In the genomic region with DNA sequence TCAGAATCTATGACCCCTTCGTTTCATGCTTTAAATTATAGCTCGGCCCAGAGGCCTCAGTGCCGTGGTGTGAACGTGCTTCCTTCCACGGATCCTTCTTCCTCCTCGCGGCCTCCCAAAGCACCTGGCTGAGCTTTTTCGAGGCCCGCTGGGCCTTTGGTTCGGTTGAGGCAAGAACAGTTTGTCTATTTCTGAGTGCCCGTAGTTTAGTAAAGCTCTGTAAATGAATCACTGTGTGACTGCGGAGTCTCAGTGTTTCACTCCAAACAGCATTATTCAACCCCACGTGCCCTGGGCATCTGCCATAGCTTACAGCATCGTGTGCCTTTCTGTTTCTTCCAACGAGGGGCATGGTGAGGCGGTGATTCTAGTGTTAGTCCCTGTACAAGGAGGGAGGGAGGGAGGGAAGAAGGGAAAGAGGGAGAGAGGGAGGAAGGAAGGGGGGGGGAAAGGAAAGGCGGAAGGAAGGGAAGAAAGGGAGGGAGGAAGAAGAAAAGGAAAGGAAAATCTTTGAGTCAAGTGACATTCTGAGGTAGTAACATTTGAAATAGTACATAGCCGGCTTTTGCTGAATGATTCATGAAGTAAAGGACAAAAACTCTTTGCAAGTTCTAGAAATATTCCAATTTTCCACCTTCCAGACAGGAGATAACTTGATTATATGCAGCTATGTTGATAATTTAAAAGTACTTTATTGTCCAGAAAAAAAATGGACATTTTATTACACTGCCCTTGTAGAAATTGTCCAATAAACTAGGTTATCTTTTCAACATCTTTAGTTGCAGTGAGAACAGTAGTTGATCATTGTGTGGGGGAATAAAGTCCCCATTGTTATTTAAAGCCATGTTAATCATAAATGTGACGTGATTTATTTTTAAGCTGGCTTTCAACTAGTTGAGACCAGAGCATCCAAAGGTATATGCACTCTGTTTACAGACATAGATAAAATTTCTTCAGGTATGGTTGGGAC, we compare ENCODE assay signal across 8 cellular contexts. TPM values are rescaled to one million over a fixed set of nuclear protein-coding genes. Genes with fewer than 3 reads are reported as not detected.
DNase-seq lines count a peak whose midpoint lies in the region; ATAC-seq and TF ChIP-seq lines count a peak whose summit lies in the region.

No MANE protein-coding gene starts in this region.

- no peaks in the 10 kb centered on the region for H3K36me3 Mint-ChIP-seq in activated CD4-positive, alpha-beta memory T cell treated with anti-CD3 and anti-CD28 coated beads, Interleukin-2, amount 10 ng/mL, durations not matched to agents 7 days and 5 days (ENCODE audit: low read depth)
- no peaks in the 10 kb centered on the region for H3K36me3 Mint-ChIP-seq in neural crest cell (ENCODE audit: low read depth)

- no peak for ATAC-seq in GM18502 (IDR thresholded peaks at IDR 0.05; ENCODE audit: poor library complexity, unreplicated experiment)
- ATAC-seq in GM19328 (IDR thresholded peaks at IDR 0.05; ENCODE audit: unreplicated experiment) = no peak

- H3K27ac Mint-ChIP-seq in activated CD4-positive, alpha-beta memory T cell treated with anti-CD3 and anti-CD28 coated beads, Interleukin-2, amount 10 ng/mL, durations not matched to agents 7 days and 5 days = no peak overlapping the region
- peak overlapping the region; percentile 97 for H3K27ac Mint-ChIP-seq in neural crest cell (ENCODE audit: unreplicated experiment)

- H3K4me1 Mint-ChIP-seq in activated CD4-positive, alpha-beta memory T cell treated with anti-CD3 and anti-CD28 coated beads, Interleukin-2, amount 10 ng/mL, durations not matched to agents 7 days and 5 days = peaks cover 23% of the 10 kb centered on the region
- H3K4me1 Mint-ChIP-seq in neural crest cell = peaks cover 38% of the 10 kb centered on the region

- H3K4me3 ChIP-seq in fibroblast of villous mesenchyme (ENCODE audit: low read depth, low read length) = peak overlapping the region; percentile 55

- H3K4me3 Mint-ChIP-seq in activated CD4-positive, alpha-beta memory T cell treated with anti-CD3 and anti-CD28 coated beads, Interleukin-2, amount 10 ng/mL, durations not matched to agents 7 days and 5 days = peak overlapping the region; percentile 89
- peak overlapping the region; percentile 97 for H3K4me3 Mint-ChIP-seq in neural crest cell

- H3K27me3 Mint-ChIP-seq in activated CD4-positive, alpha-beta memory T cell treated with anti-CD3 and anti-CD28 coated beads, Interleukin-2, amount 10 ng/mL, durations not matched to agents 7 days and 5 days = peaks cover 62% of the 10 kb centered on the region
- H3K27me3 Mint-ChIP-seq in neural crest cell (ENCODE audit: low read depth) = peaks cover 20% of the 10 kb centered on the region

- POLR2A ChIA-PET in activated CD4-positive, alpha-beta memory T cell treated with anti-CD3 and anti-CD28 coated beads, Interleukin-2, amount 10 ng/mL, durations not matched to agents 7 days and 5 days (lab: Charles Lee) = interaction anchor here (0.5 to 1.5 kb wide), 4 partner anchors 12 to 753 kb away, joined by 3 read pairs; a partner anchor contains a TSS

- CTCF ChIA-PET in activated CD4-positive, alpha-beta memory T cell treated with anti-CD3 and anti-CD28 coated beads, Interleukin-2, amount 10 ng/mL, durations not matched to agents 7 days and 5 days (lab: Charles Lee) = interaction anchor here (1.1 to 1.4 kb wide), 2 partner anchors 680 to 684 kb away, joined by 3 read pairs; no protein-coding TSS in a partner anchor

- peak; percentile 9 for DNase-seq in DMS114 treated with DMSO at 0.1 percent for 48 hours (lab: John Stamatoyannopoulos, UW; ENCODE audit: unreplicated experiment)
- peak; percentile 63 for DNase-seq in M059J (ENCODE audit: low read depth)
- no peak for DNase-seq in activated CD4-positive, alpha-beta memory T cell treated with anti-CD3 and anti-CD28 coated beads, Interleukin-2, amount 10 ng/mL, durations not matched to agents 7 days and 5 days
- DNase-seq in fibroblast of villous mesenchyme (ENCODE audit: low read depth) = no peak
- no peak for DNase-seq in neural crest cell (ENCODE audit: low read depth, low spot score)
- DNase-seq in A172 (ENCODE audit: low spot score) = no peak

- H3K9me3 Mint-ChIP-seq in activated CD4-positive, alpha-beta memory T cell treated with anti-CD3 and anti-CD28 coated beads, Interleukin-2, amount 10 ng/mL, durations not matched to agents 7 days and 5 days = no peaks in the 10 kb centered on the region
- H3K9me3 Mint-ChIP-seq in neural crest cell = no peaks in the 10 kb centered on the region

- TF ChIP-seq CTCF in fibroblast of villous mesenchyme (IDR thresholded peaks at IDR 0.05; ENCODE audit: insufficient read depth, low read depth, low read length) = no peak
- TF ChIP-seq CTCF in neural crest cell (conservative IDR thresholded peaks at IDR 0.05) = no peak

RNA-seq across cellular contexts. Expression of a gene that starts 1.2 kb away (rescaled TPM):
- 1.3 and 2.0 TPM in 2 replicates for total RNA-seq in M059J (2014; rRNA removed; shearing (Covaris generic))
- total RNA-seq in activated CD4-positive, alpha-beta memory T cell treated with anti-CD3 and anti-CD28 coated beads, Interleukin-2, amount 10 ng/mL, durations not matched to agents 7 days and 5 days = under 1 TPM; 0.20 to 0.23 TPM
- total RNA-seq in fibroblast of villous mesenchyme (0.64 TPM in 1 of 2 replicates, not detected in the other), neural crest cell (19.7 and 21.9 TPM in 2 replicates)
- 0.02 and 0.34 TPM in 2 replicates for total RNA-seq in A172 (2014; rRNA removed; shearing (Covaris generic))

Comparison
In these comparisons a context has a peak if more than half of its experiments do, and no peak if none do; other contexts are left out.
1. DNase-seq: peak in DMS114 treated with DMSO at 0.1 percent for 48 hours (single experiment) and M059J (single experiment); none in activated CD4-positive, alpha-beta memory T cell treated with anti-CD3 and anti-CD28 coated beads, Interleukin-2, amount 10 ng/mL, durations not matched to agents 7 days and 5 days (single experiment), fibroblast of villous mesenchyme (single experiment), neural crest cell (single experiment) and A172 (single experiment).